1 cellular context compared by ENCODE assay signal in genomic region chr7:121474301-121474673, GRCh38.
TF ChIP-seq lines count a peak whose summit lies in the region.

No MANE protein-coding gene starts in this region.

TF ChIP-seq in GM23338, 12 proteins besides CTCF, POLR2A, EP300 and RAD21 (continued from another document):
- no peak for TF ChIP-seq ZNF462 (CRISPR knock-in tag; IDR thresholded peaks at IDR 0.05)
- TF ChIP-seq REST (IDR thresholded peaks at IDR 0.05; ENCODE audit: unreplicated experiment) = no peak
